31 cellular contexts compared by ENCODE assay signal in genomic region chr16:75864243-75864642, GRCh38.
DNase-seq lines count a peak whose midpoint lies in the region; ATAC-seq, FAIRE-seq and TF ChIP-seq lines count a peak whose summit lies in the region.
"Had no signal": no experiment of that assay in that cellular context is flagged by ENCODE, and none has a peak within 500 bp of the region (broad histone marks: within the 10 kb centered on the region; RNA-seq: fewer than 3 reads in every experiment).

No MANE protein-coding gene starts in this region.

- in situ Hi-C loops in HepG2 (cut with HindIII; ENCODE audit: extremely low pct_ligation_motif_present, low pct_unique_long_range_greater_than_20kb), result no loop called here

- H3K9ac ChIP-seq in SK-N-SH (no peak overlapping the region), HepG2 (ENCODE audit: insufficient read depth, low read depth, low read length) (no peak overlapping the region)
- H3K9ac ChIP-seq: BLaER1; BLaER1 treated with 17β-estradiol and CSF1 and Interleukin-3, amounts not matched to agents 10 nM and 100 nM had no signal

- ATAC-seq in SK-N-SH treated with all-trans-retinoic acid at 6 μM for 48 hours, result no peak
- no peak for ATAC-seq in HepG2
- ATAC-seq in right lobe of liver, result no peak
- ATAC-seq: A549; CD8-positive, alpha-beta T cell had no signal

- no peak for TF ChIP-seq RAD21 in SK-N-SH (IDR thresholded peaks at IDR 0.05; ENCODE audit: low read length)
- no peak for TF ChIP-seq RAD21 in HepG2 (CRISPR knock-in tag; IDR thresholded peaks at IDR 0.05)

- no peaks in the 10 kb centered on the region for H3K9me2 ChIP-seq in SK-N-SH

- no peaks in the 10 kb centered on the region for H3K36me3 ChIP-seq in SK-N-SH (replicated peaks in 1 of 2; ENCODE audit: control insufficient read depth in 1 of 2, insufficient read depth in 2 of 2, low read length in 1 of 2)
- no peaks in the 10 kb centered on the region for H3K36me3 ChIP-seq in HepG2 (replicated peaks in 1 of 2; ENCODE audit: control insufficient read depth in 1 of 2, insufficient read depth in 2 of 2, low read length in 2 of 2)
- H3K36me3 ChIP-seq in right lobe of liver, result no peaks in the 10 kb centered on the region
- H3K36me3 ChIP-seq: BE2C; BLaER1; BLaER1 treated with 17β-estradiol and CSF1 and Interleukin-3, amounts not matched to agents 10 nM and 100 nM had no signal

- TF ChIP-seq CTCF in SK-N-SH (IDR thresholded peaks at IDR 0.05) (no peak), HepG2 (CRISPR knock-in tag; IDR thresholded peaks at IDR 0.05) (no peak), right lobe of liver (IDR thresholded peaks at IDR 0.05) (no peak)

- H4K20me1 ChIP-seq in SK-N-SH (ENCODE audit: insufficient read depth) (no peaks in the 10 kb centered on the region), HepG2 (ENCODE audit: insufficient read depth, low read length) (no peaks in the 10 kb centered on the region)
- H4K20me1 ChIP-seq: BLaER1; BLaER1 treated with 17β-estradiol and CSF1 and Interleukin-3, amounts not matched to agents 10 nM and 100 nM had no signal

- H3K9me3 ChIP-seq in SK-N-SH (no peaks in the 10 kb centered on the region), HepG2 (ENCODE audit: low read length) (no peaks in the 10 kb centered on the region), right lobe of liver (no peaks in the 10 kb centered on the region)
- H3K9me3 ChIP-seq: A549; BE2C; BLaER1; BLaER1 treated with 17β-estradiol and CSF1 and Interleukin-3, amounts not matched to agents 10 nM and 100 nM; Caco-2 had no signal

- no peaks in the 10 kb centered on the region for H3K27me3 ChIP-seq in SK-N-SH (ENCODE audit: insufficient read depth)
- H3K27me3 ChIP-seq in HepG2 (ENCODE audit: control insufficient read depth in 1 of 2, insufficient read depth in 2 of 2, low read length in 2 of 2), result peaks cover 0 to 2% of the 10 kb centered on the region in 2 experiments; a peak in 1 of 5 replicates
- H3K27me3 ChIP-seq in right lobe of liver, result no peaks in the 10 kb centered on the region
- H3K27me3 ChIP-seq: BLaER1; BLaER1 treated with 17β-estradiol and CSF1 and Interleukin-3, amounts not matched to agents 10 nM and 100 nM had no signal

- no peaks in the 10 kb centered on the region for H3F3A ChIP-seq in SK-N-SH (replicated peaks; ENCODE audit: insufficient read depth)

- H3K4me1 ChIP-seq in SK-N-SH (ENCODE audit: control insufficient read depth in 1 of 2, insufficient read depth in 2 of 2, low read depth in 1 of 2, low read length in 1 of 2), result peaks cover 0 to 2% of the 10 kb centered on the region in 2 experiments; a peak in 2 of 4 replicates
- H3K4me1 ChIP-seq in HepG2 (ENCODE audit: insufficient read depth, low read length), result no peaks in the 10 kb centered on the region
- H3K4me1 ChIP-seq in right lobe of liver, result no peaks in the 10 kb centered on the region
- H3K4me1 ChIP-seq: A549; BE2C; BLaER1; BLaER1 treated with 17β-estradiol and CSF1 and Interleukin-3, amounts not matched to agents 10 nM and 100 nM had no signal

- no peak overlapping the region for H3K27ac ChIP-seq in SK-N-SH (ENCODE audit: low read depth in 2 of 2, low read length in 1 of 2)
- no peak overlapping the region for H3K27ac ChIP-seq in HepG2 (ENCODE audit: extremely low read length, insufficient read depth, low read length)
- H3K27ac ChIP-seq in right lobe of liver, result no peak overlapping the region
- H3K27ac ChIP-seq: 22Rv1; A549; BLaER1; BLaER1 treated with 17β-estradiol and CSF1 and Interleukin-3, amounts not matched to agents 10 nM and 100 nM; C4-2B had no signal

- POLR2A ChIA-PET in SK-N-SH (lab: Yijun Ruan, JAX) (no interaction called here), HepG2 (lab: Yijun Ruan, JAX) (no interaction called here)

- no peak for FAIRE-seq in HepG2 (lab: Jason Lieb, UNC)
- FAIRE-seq: A204.1, A549, D721Med had no signal

- intact Hi-C loops in HepG2 (cut with micrococcal nuclease; ENCODE audit: unreplicated experiment) (no loop called here), right lobe of liver (cut with DNase I) (no loop called here)

- H2AFZ ChIP-seq in SK-N-SH (ENCODE audit: low read depth) (no peak overlapping the region), HepG2 (ENCODE audit: low read length) (no peak overlapping the region)

- H3K79me2 ChIP-seq in SK-N-SH (ENCODE audit: insufficient read depth) (no peaks in the 10 kb centered on the region), HepG2 (ENCODE audit: insufficient read depth, low read length) (no peaks in the 10 kb centered on the region)

- TF ChIP-seq POLR2A in HepG2 (IDR thresholded peaks at IDR 0.05; ENCODE audit: insufficient read depth in 1 of 2, low read depth in 2 of 2, low read length in 2 of 2), result no peak
- TF ChIP-seq POLR2A in right lobe of liver (IDR thresholded peaks at IDR 0.05), result no peak

- CTCF ChIA-PET in SK-N-SH (lab: Yijun Ruan, JAX), result no interaction called here
- CTCF ChIA-PET in HepG2 (lab: Yijun Ruan, JAX; ENCODE audit: low intra/inter-chr PET ratio, low total read pairs), result no interaction called here

- H3K4me3 ChIP-seq in SK-N-SH (ENCODE audit: low read depth in 2 of 2, low read length in 1 of 2) (no peak overlapping the region), HepG2 (replicated peaks in 1 of 3; ENCODE audit: insufficient read depth in 1 of 3, low read depth in 2 of 3, low read length in 3 of 3) (no peak overlapping the region), right lobe of liver (no peak overlapping the region)
- H3K4me3 ChIP-seq: A549; BLaER1; BLaER1 treated with 17β-estradiol and CSF1 and Interleukin-3, amounts not matched to agents 10 nM and 100 nM had no signal

- DNase-seq in SK-N-SH, result no peak
- no peak for DNase-seq in HepG2 (ENCODE audit: low spot score)
- DNase-seq in right lobe of liver, result no peak
- DNase-seq: 8988T; ACHN; AML-193; BE2C; C1 segment of cervical spinal cord; Caco-2; Calu3; CD4-positive, alpha-beta memory T cell; CD4-positive, alpha-beta T cell; CD4-positive, CD25-positive, alpha-beta regulatory T cell; CD8-positive, alpha-beta memory T cell; CD8-positive, alpha-beta T cell; COR-L47; DMS 273 treated with DMSO at 0.1 percent for 48 hours; DMS153; DMS53; DMS79; DMS79 treated with DMSO at 0.1 percent for 48 hours; DND-41; EL had no signal

- BruUV-seq in HepG2 (replicated peaks; lab: Mats Ljungman, UMichigan), result no TSS peak

- TF ChIP-seq EP300 in SK-N-SH (IDR thresholded peaks at IDR 0.05; ENCODE audit: borderline replicate concordance in 1 of 2, low read depth in 1 of 2, low read length in 1 of 2) (no peak), HepG2 (IDR thresholded peaks at IDR 0.05; ENCODE audit: low read depth in 2 of 2, low read length in 2 of 2) (no peak), HepG2 (CRISPR knock-in tag; IDR thresholded peaks at IDR 0.05; ENCODE audit: borderline replicate concordance) (no peak)

- H3K4me2 ChIP-seq in SK-N-SH, result no peak overlapping the region
- H3K4me2 ChIP-seq in HepG2 (ENCODE audit: low read depth, low read length), result no peak overlapping the region
- H3K4me2 ChIP-seq: A549; BLaER1; BLaER1 treated with 17β-estradiol and CSF1 and Interleukin-3, amounts not matched to agents 10 nM and 100 nM had no signal

- 9% methylated on average over 1 of the region's 1 CpG for WGBS in SK-N-SH (ENCODE audit: low lambda C conversion rate)
- 2% methylated on average over 1 of the region's 1 CpG for WGBS in HepG2 (ENCODE audit: low lambda C conversion rate)
- 53% methylated on average over 1 of the region's 1 CpG for WGBS in right lobe of liver (ENCODE audit: insufficient coverage, low coverage, low lambda C conversion rate, missing lambda C conversion rate)

TF ChIP-seq in SK-N-SH treated with all-trans-retinoic acid at 6 μM for 48 hours, 23 proteins besides CTCF, POLR2A, EP300 and RAD21:
- TF ChIP-seq TCF4 (CRISPR knock-in tag; IDR thresholded peaks at IDR 0.05; ENCODE audit: borderline replicate concordance) (peak; percentile 50; the same call in 1 of the 2 replicates), ISL1 (CRISPR knock-in tag; IDR thresholded peaks at IDR 0.05) (no peak)
TF ChIP-seq in SK-N-SH treated with all-trans-retinoic acid at 6 μM for 48 hours: peak in this region for 1.

TF ChIP-seq in SK-N-SH, 30 proteins besides CTCF, POLR2A, EP300 and RAD21:
- no peak for TF ChIP-seq MXI1 (IDR thresholded peaks at IDR 0.05; ENCODE audit: low read depth, low read length)
TF ChIP-seq in SK-N-SH: peak in this region for 0.

TF ChIP-seq in HepG2, 621 proteins besides CTCF, POLR2A, EP300 and RAD21:
- no peak for TF ChIP-seq SALL2 (CRISPR knock-in tag; IDR thresholded peaks at IDR 0.05)
- TF ChIP-seq HNRNPK (IDR thresholded peaks at IDR 0.05; ENCODE audit: low read depth, low read length, poor library complexity, severe bottlenecking), result peak; percentile 78
- TF ChIP-seq STAT5B (CRISPR knock-in tag; IDR thresholded peaks at IDR 0.05), result no peak
- TF ChIP-seq ZMAT5 (CRISPR knock-in tag; IDR thresholded peaks at IDR 0.05; ENCODE audit: borderline replicate concordance, low read depth), result no peak
- no peak for TF ChIP-seq ZNF790 (CRISPR knock-in tag; IDR thresholded peaks at IDR 0.05; ENCODE audit: borderline replicate concordance)
